Comparison of ENCODE assay signal across 10 cellular contexts in the genomic region with DNA sequence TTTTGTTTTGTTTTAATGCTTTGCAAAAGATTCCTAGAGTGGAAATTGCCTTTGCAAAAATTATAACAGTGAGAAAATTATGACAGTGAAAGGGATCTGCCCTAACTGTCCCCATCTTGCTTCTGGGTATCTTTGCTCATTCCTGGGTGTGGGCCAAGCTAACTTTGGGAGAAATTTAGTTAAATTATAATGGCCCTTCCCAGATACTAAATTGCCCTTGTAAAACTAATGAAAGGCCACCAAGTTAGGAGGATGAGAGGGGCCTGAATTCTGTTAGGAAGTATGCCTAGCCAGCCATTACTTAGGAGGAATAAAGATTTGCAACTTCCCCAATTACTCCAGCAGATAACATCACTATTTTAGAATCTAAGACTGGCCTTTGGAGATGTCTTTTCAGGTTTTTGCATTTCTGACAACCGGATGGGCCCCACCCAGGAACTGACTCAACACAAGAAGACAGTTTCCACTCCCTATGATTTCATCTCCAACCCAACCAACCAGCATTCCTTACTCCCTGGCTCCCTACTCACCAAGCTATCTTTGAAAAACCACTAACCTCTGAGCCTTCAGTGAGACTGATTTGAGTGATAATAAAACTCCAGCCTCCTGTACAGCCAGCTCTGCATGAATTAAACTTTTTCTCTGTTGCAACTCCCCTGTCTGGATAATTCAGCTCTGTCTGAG. TPM values are rescaled to one million over a fixed set of nuclear protein-coding genes. Genes with fewer than 3 reads are reported as not detected.
A peak's percentile ranks its signal among the peaks of the same experiment; 100 is the strongest.
DNase-seq lines count a peak whose midpoint lies in the region; ATAC-seq, FAIRE-seq and TF ChIP-seq lines count a peak whose summit lies in the region.
"Had no signal": no experiment of that assay in that cellular context is flagged by ENCODE, and none has a peak within 500 bp of the region (broad histone marks: within the 10 kb centered on the region; RNA-seq: fewer than 3 reads in every experiment).

No MANE protein-coding gene starts in this region.

- H3K4me3 Mint-ChIP-seq in T-helper 1 cell treated with Interleukin-12 subunit alpha and Interleukin-12 subunit beta and Interleukin-4 antibody, amounts not matched to agents 30 μg/mL and 1 μg/mL, for 36 hours: peak overlapping the region; percentile 47

- peak; percentile 89 for FAIRE-seq in bronchial epithelial cell (lab: Jason Lieb, UNC)

- H3K27ac Mint-ChIP-seq in T-helper 1 cell treated with Interleukin-12 subunit alpha and Interleukin-12 subunit beta and Interleukin-4 antibody, amounts not matched to agents 30 μg/mL and 1 μg/mL, for 36 hours: peak overlapping the region; percentile 92

- peaks cover 33% of the 10 kb centered on the region for H3K36me3 Mint-ChIP-seq in T-helper 1 cell treated with Interleukin-12 subunit alpha and Interleukin-12 subunit beta and Interleukin-4 antibody, amounts not matched to agents 30 μg/mL and 1 μg/mL, for 36 hours (ENCODE audit: low read depth)

- no peak for TF ChIP-seq CTCF in bronchial epithelial cell (IDR thresholded peaks at IDR 0.05; ENCODE audit: insufficient read depth, low read length, severe bottlenecking)

- H3K4me3 ChIP-seq in bronchial epithelial cell (ENCODE audit: low read depth, low read length): no peak overlapping the region
- H3K4me3 ChIP-seq: transverse colon had no signal

- peaks cover 72% of the 10 kb centered on the region for H3K4me1 Mint-ChIP-seq in T-helper 1 cell treated with Interleukin-12 subunit alpha and Interleukin-12 subunit beta and Interleukin-4 antibody, amounts not matched to agents 30 μg/mL and 1 μg/mL, for 36 hours (ENCODE audit: low read depth)

- DNase-seq in HS-5 (ENCODE audit: low read depth) (peak; percentile 61), bronchial epithelial cell (ENCODE audit: low read depth) (peak; percentile 90), putamen (ENCODE audit: low spot score) (no peak), hippocampal formation (lab: John Stamatoyannopoulos, UW) (no peak)
- peak; percentile 49 for DNase-seq in stimulated activated CD4-positive, alpha-beta T cell treated with anti-CD3 and anti-CD28 coated beads, Interleukin-4, amount 100 ng/mL, for 24 hours
- DNase-seq: transverse colon had no signal

- H3K27me3 ChIP-seq in bronchial epithelial cell (ENCODE audit: control insufficient read depth, insufficient read depth, low read length): no peaks in the 10 kb centered on the region
- H3K27me3 ChIP-seq: transverse colon had no signal

- no peaks in the 10 kb centered on the region for H3K36me3 ChIP-seq in bronchial epithelial cell (ENCODE audit: control insufficient read depth, insufficient read depth, low read length)
- H3K36me3 ChIP-seq: transverse colon had no signal

- H3K9me3 Mint-ChIP-seq in T-helper 1 cell treated with Interleukin-12 subunit alpha and Interleukin-12 subunit beta and Interleukin-4 antibody, amounts not matched to agents 30 μg/mL and 1 μg/mL, for 36 hours: peaks cover 19% of the 10 kb centered on the region

- no peak for ATAC-seq in HG03469 (IDR thresholded peaks at IDR 0.05; ENCODE audit: unreplicated experiment)
- no peak for ATAC-seq in GM18873 (IDR thresholded peaks at IDR 0.05; ENCODE audit: low FRiP score, unreplicated experiment)

- peaks cover 10% of the 10 kb centered on the region for H3K27me3 Mint-ChIP-seq in T-helper 1 cell treated with Interleukin-12 subunit alpha and Interleukin-12 subunit beta and Interleukin-4 antibody, amounts not matched to agents 30 μg/mL and 1 μg/mL, for 36 hours (ENCODE audit: low read depth)

RNA-seq across cellular contexts. Expression of a gene that starts 7.1 kb away (rescaled TPM):
- total RNA-seq in bronchial epithelial cell: under 0.01 TPM in 1 of 2 replicates, not detected in the other
- total RNA-seq: mononuclear cell, transverse colon had no signal

Comparison
In these comparisons a context has a peak if more than half of its experiments do, and no peak if none do; other contexts are left out.
1. DNase-seq: peak in HS-5 (single experiment), bronchial epithelial cell (single experiment) and stimulated activated CD4-positive, alpha-beta T cell treated with anti-CD3 and anti-CD28 coated beads, Interleukin-4, amount 100 ng/mL, for 24 hours (single experiment); none in putamen (single experiment) and hippocampal formation (0 of 2).